8 cellular contexts compared by ENCODE assay signal in the genomic region with DNA sequence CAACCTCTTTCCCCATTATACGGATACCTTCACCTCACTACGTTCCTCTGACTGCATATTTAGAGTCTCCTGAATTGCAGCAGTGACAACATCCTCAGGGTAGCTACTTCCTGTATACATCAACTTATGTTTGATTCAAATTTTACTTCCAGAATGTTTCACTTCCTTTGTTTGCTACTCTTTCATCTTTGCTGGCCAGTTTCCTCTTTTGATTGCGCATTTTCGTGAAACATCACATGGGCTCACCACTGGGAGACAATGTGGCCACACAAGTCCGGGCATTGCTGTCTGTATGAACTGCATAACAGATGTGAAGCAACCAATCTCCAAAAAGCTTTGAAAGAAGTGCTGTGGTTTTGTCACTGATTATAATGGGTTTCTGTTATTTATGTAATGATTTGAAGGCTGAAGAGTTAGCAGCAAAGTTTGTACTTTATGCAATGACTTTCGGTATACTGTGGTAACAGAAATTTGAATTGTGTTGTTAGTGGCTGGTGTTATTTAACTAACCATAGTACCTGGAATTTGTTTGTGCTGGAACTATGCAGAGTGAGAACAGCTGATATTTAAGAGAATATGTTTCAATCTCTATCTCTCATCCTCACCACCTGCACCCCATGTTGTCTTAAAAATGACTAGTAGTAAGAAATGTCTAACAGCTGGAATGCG. TPM values are rescaled to one million over a fixed set of nuclear protein-coding genes. Genes with fewer than 3 reads are reported as not detected.
DNase-seq lines count a peak whose midpoint lies in the region; ATAC-seq lines count a peak whose summit lies in the region.

No MANE protein-coding gene starts in this region.

- no peaks in the 10 kb centered on the region for H3K36me3 ChIP-seq in effector memory CD4-positive, alpha-beta T cell (ENCODE audit: control insufficient read depth, insufficient read depth, low read length)

- DNase-seq in H4 (ENCODE audit: low spot score) (peak; percentile 72), NAMALWA (ENCODE audit: low spot score) (peak; percentile 37), NCI-H748 treated with DMSO at 0.1 percent for 48 hours (lab: John Stamatoyannopoulos, UW) (no peak), NCI-H526 treated with DMSO at 0.1 percent for 48 hours (lab: John Stamatoyannopoulos, UW) (no peak), NCI-H187 treated with DMSO at 0.1 percent for 48 hours (lab: John Stamatoyannopoulos, UW) (no peak)
- DNase-seq in effector memory CD4-positive, alpha-beta T cell = no peak
- no peak for DNase-seq in stimulated activated effector memory CD8-positive, alpha-beta T cell treated with anti-CD3 and anti-CD28 coated beads, Interleukin-12 subunit alpha, Interleukin-12 subunit beta, amount 100 ng/mL, for 72 hours (ENCODE audit: low spot score in 2 of 2)

- H3K9me3 Mint-ChIP-seq in stimulated activated effector memory CD8-positive, alpha-beta T cell treated with anti-CD3 and anti-CD28 coated beads, Interleukin-12 subunit alpha, Interleukin-12 subunit beta, amount 100 ng/mL, for 72 hours = no peaks in the 10 kb centered on the region

- no peak overlapping the region for H3K27ac ChIP-seq in effector memory CD4-positive, alpha-beta T cell (ENCODE audit: insufficient read depth, low read length, poor library complexity, severe bottlenecking)

- peak overlapping the region; percentile 24 for H3K4me3 ChIP-seq in effector memory CD4-positive, alpha-beta T cell (ENCODE audit: insufficient read depth, low read depth, low read length, poor library complexity, severe bottlenecking)

- no peak overlapping the region for H3K27ac Mint-ChIP-seq in stimulated activated effector memory CD8-positive, alpha-beta T cell treated with anti-CD3 and anti-CD28 coated beads, Interleukin-12 subunit alpha, Interleukin-12 subunit beta, amount 100 ng/mL, for 72 hours

- H3K4me1 ChIP-seq in effector memory CD4-positive, alpha-beta T cell (ENCODE audit: control insufficient read depth, insufficient read depth, low read length, poor library complexity, severe bottlenecking) = peaks cover 5% of the 10 kb centered on the region

- no peaks in the 10 kb centered on the region for H3K36me3 Mint-ChIP-seq in stimulated activated effector memory CD8-positive, alpha-beta T cell treated with anti-CD3 and anti-CD28 coated beads, Interleukin-12 subunit alpha, Interleukin-12 subunit beta, amount 100 ng/mL, for 72 hours

- no peaks in the 10 kb centered on the region for H3K9me3 ChIP-seq in effector memory CD4-positive, alpha-beta T cell (ENCODE audit: control insufficient read depth, low read length)

- H3K4me1 Mint-ChIP-seq in stimulated activated effector memory CD8-positive, alpha-beta T cell treated with anti-CD3 and anti-CD28 coated beads, Interleukin-12 subunit alpha, Interleukin-12 subunit beta, amount 100 ng/mL, for 72 hours = peaks cover 13% of the 10 kb centered on the region

- H3K4me3 Mint-ChIP-seq in stimulated activated effector memory CD8-positive, alpha-beta T cell treated with anti-CD3 and anti-CD28 coated beads, Interleukin-12 subunit alpha, Interleukin-12 subunit beta, amount 100 ng/mL, for 72 hours = peak overlapping the region; percentile 1

- ATAC-seq in GM18858 (IDR thresholded peaks at IDR 0.05; ENCODE audit: unreplicated experiment) = peak; percentile 94
- peak; percentile 89 for ATAC-seq in stimulated activated effector memory CD8-positive, alpha-beta T cell treated with anti-CD3 and anti-CD28 coated beads, Interleukin-12 subunit alpha, Interleukin-12 subunit beta, amount 100 ng/mL, for 72 hours

- H3K27me3 ChIP-seq in effector memory CD4-positive, alpha-beta T cell (replicated peaks; ENCODE audit: control insufficient read depth, insufficient read depth, low read length, poor library complexity, severe bottlenecking) = no peaks in the 10 kb centered on the region

RNA-seq across cellular contexts. Expression of a gene that starts 7.4 kb away (rescaled TPM):
- total RNA-seq in H4 (2014; rRNA removed; shearing (Covaris generic)) = 19.5 and 29.6 TPM in 2 replicates

Comparison
In these comparisons a context has a peak if more than half of its experiments do, and no peak if none do; other contexts are left out.
1. DNase-seq: peak in H4 (single experiment) and NAMALWA (single experiment); none in effector memory CD4-positive, alpha-beta T cell (0 of 3), stimulated activated effector memory CD8-positive, alpha-beta T cell treated with anti-CD3 and anti-CD28 coated beads, Interleukin-12 subunit alpha, Interleukin-12 subunit beta, amount 100 ng/mL, for 72 hours (0 of 2), NCI-H748 treated with DMSO at 0.1 percent for 48 hours (single experiment), NCI-H526 treated with DMSO at 0.1 percent for 48 hours (single experiment) and NCI-H187 treated with DMSO at 0.1 percent for 48 hours (single experiment).